ENCODE assay signal across 21 cellular contexts in genomic region chr3:10775259-10775658, GRCh38. TPM values are rescaled to one million over a fixed set of nuclear protein-coding genes. Genes with fewer than 3 reads are reported as not detected.
DNase-seq lines count a peak whose midpoint lies in the region; TF ChIP-seq lines count a peak whose summit lies in the region.
"Had no signal": no experiment of that assay in that cellular context is flagged by ENCODE, and none has a peak within 500 bp of the region (broad histone marks: within the 10 kb centered on the region; RNA-seq: fewer than 3 reads in every experiment).

No MANE protein-coding gene starts in this region.

- H3K9ac ChIP-seq in colonic mucosa (ENCODE audit: low read depth in 2 of 2, low read length in 2 of 2), result no peak overlapping the region
- H3K9ac ChIP-seq: GM23248 had no signal

- H3K27me3 ChIP-seq in colonic mucosa (no peaks in the 10 kb centered on the region), spleen (replicated peaks in 1 of 7) (peaks cover 0 to 70% (median 0%) of the 10 kb centered on the region in 7 donors)

- H3K27ac ChIP-seq in colonic mucosa (no peak overlapping the region), coronary artery (no peak overlapping the region), spleen (no peak overlapping the region)
- H3K27ac ChIP-seq: GM23248 had no signal

- no peaks in the 10 kb centered on the region for H3K9me3 ChIP-seq in colonic mucosa
- H3K9me3 ChIP-seq in spleen, result peaks cover 0 to 9% (median 2%) of the 10 kb centered on the region in 8 donors

- H3K4me3 ChIP-seq in colonic mucosa (no peak overlapping the region), coronary artery (no peak overlapping the region), spleen (no peak overlapping the region)
- H3K4me3 ChIP-seq: GM23248 had no signal

- intact Hi-C loops in colonic mucosa (cut with DNase I) (no loop called here), spleen (cut with DNase I; ENCODE audit: low total_unique reads) (no loop called here)

- no peaks in the 10 kb centered on the region for H3K4me1 ChIP-seq in colonic mucosa
- no peaks in the 10 kb centered on the region for H3K4me1 ChIP-seq in spleen

- WGBS in spleen, 5 donors, result 65 to 79% (median 76%) methylated on average over 8 of the region's 8 CpGs

- peak; percentile 3 for DNase-seq in colonic mucosa
- peak; percentile 28 for DNase-seq in coronary artery (ENCODE audit: low spot score)
- peak; percentile 21 for DNase-seq in islet precursor cell
- DNase-seq in spleen, result peak; percentile 29
- DNase-seq in midbrain (lab: John Stamatoyannopoulos, UW), result no peak
- no peak for DNase-seq in NCI-H1417 (lab: John Stamatoyannopoulos, UW)
- no peak for DNase-seq in NCI-H226
- DNase-seq: C1 segment of cervical spinal cord; Calu3; CD4-positive, alpha-beta memory T cell; COR-L47; DMS53; DMS79 treated with DMSO at 0.1 percent for 48 hours; GF-D8; GM23248; H7; HCEC 1CT had no signal

- no peak for TF ChIP-seq POLR2A in spleen (IDR thresholded peaks at IDR 0.05)

- TF ChIP-seq CTCF in colonic mucosa (IDR thresholded peaks at IDR 0.05) (no peak), coronary artery (IDR thresholded peaks at IDR 0.05) (no peak), spleen (IDR thresholded peaks at IDR 0.05 in 8 of 11, conservative IDR thresholded peaks at IDR 0.05 in 3 of 11) (no peak)

- H3K36me3 ChIP-seq in colonic mucosa (no peaks in the 10 kb centered on the region), spleen (no peaks in the 10 kb centered on the region)

RNA-seq across cellular contexts. Expression of gene SLC6A11, which starts 40.8 kb away (rescaled TPM):
- total RNA-seq in colonic mucosa (not detected), spleen (1 to 10 TPM in 1 of 7 donors, under 1 TPM in 5, not detected in 1; 0.20 to 2.7 (median 0.52) TPM)
- polyA plus RNA-seq in spleen, result under 1 TPM in 2 of 3 donors, not detected in 1; 0.03 to 0.35 TPM
- total RNA-seq: A172; A673; Calu3; CD4-positive, alpha-beta memory T cell; G401; GM23248 had no signal
- polyA plus RNA-seq: BJ; CD4-positive, alpha-beta memory T cell; GM23248 had no signal

Comparison
In these comparisons a context has a peak if more than half of its experiments do, and no peak if none do; other contexts are left out.
1. DNase-seq: peak in colonic mucosa (single experiment), coronary artery (single experiment), islet precursor cell (single experiment) and spleen (single experiment); none in midbrain (single experiment), NCI-H1417 (0 of 3) and NCI-H226 (single experiment).